In genomic region chr9:94478755-94479730, GRCh38 we compare ENCODE assay signal across 19 cellular contexts.
A peak's percentile ranks its signal among the peaks of the same experiment; 100 is the strongest.
DNase-seq lines count a peak whose midpoint lies in the region; ATAC-seq and TF ChIP-seq lines count a peak whose summit lies in the region.
"Had no signal": no experiment of that assay in that cellular context is flagged by ENCODE, and none has a peak within 500 bp of the region (broad histone marks: within the 10 kb centered on the region; RNA-seq: fewer than 3 reads in every experiment).

No MANE protein-coding gene starts in this region.

- WGBS in neuronal stem cell (ENCODE audit: extremely low coverage in 2 of 2, insufficient read length in 2 of 2, insufficient replicate concordance in 1 of 2), 2 donors: no CpG with 5 or more reads among the region's 29 CpGs
- 91 to 93% methylated on average over 22 to 23 of the region's 29 CpGs for WGBS in upper lobe of left lung, 2 donors

- H3K79me2 ChIP-seq in DND-41 (ENCODE audit: insufficient read depth, low read length) (no peaks in the 10 kb centered on the region), OCI-LY7 (ENCODE audit: insufficient read depth, low read depth, low read length) (peaks cover 77% of the 10 kb centered on the region)

- no peak overlapping the region for H3K14ac ChIP-seq in neuronal stem cell (ENCODE audit: low read length)

- intact Hi-C loops in OCI-LY7 (cut with micrococcal nuclease; ENCODE audit: unreplicated experiment): no loop called here

- H3K79me1 ChIP-seq in neuronal stem cell (ENCODE audit: low read depth, low read length): peaks cover 2% of the 10 kb centered on the region

- POLR2A ChIA-PET in OCI-LY7 (lab: Charles Lee): interaction anchor here (0.6 kb wide), 1 partner anchor 839 kb away, joined by 3 read pairs; no protein-coding TSS in a partner anchor

- DNase-seq in DND-41 (no peak), OCI-LY7 (ENCODE audit: low spot score) (no peak), neuronal stem cell (ENCODE audit: low spot score) (no peak), upper lobe of left lung (peak in 1 of 2 donors; percentile 49), NCI-H69 (lab: John Stamatoyannopoulos, UW) (no peak), DMS79 treated with DMSO at 0.1 percent for 48 hours (lab: John Stamatoyannopoulos, UW) (no peak)
- DNase-seq: Calu3; CD8-positive, alpha-beta memory T cell; DMS153; GF-D8; H9; NCI-H1694 treated with DMSO at 0.1 percent for 48 hours; NCI-H446; NCI-H526; SHP77 treated with DMSO at 0.1 percent for 48 hours had no signal

- no peak overlapping the region for H3K4ac ChIP-seq in neuronal stem cell (ENCODE audit: low read length)

- BruUV-seq in OCI-LY7 (replicated peaks; lab: Mats Ljungman, UMichigan): no TSS peak

- no peak overlapping the region for H2BK15ac ChIP-seq in neuronal stem cell (ENCODE audit: low read length)

- H3K4me2 ChIP-seq in DND-41 (ENCODE audit: insufficient read depth, low read length) (no peak overlapping the region), OCI-LY7 (ENCODE audit: low read length) (peak overlapping the region; percentile 60; the same call in 1 of the 2 replicates), neuronal stem cell (ENCODE audit: insufficient read depth, low read length, poor library complexity, severe bottlenecking) (no peak overlapping the region)

- H2AFZ ChIP-seq in DND-41 (ENCODE audit: low read depth, low read length): no peak overlapping the region
- no peak overlapping the region for H2AFZ ChIP-seq in OCI-LY7 (ENCODE audit: low read length)
- H2AFZ ChIP-seq in neuronal stem cell (ENCODE audit: low read length): no peak overlapping the region

- no peak overlapping the region for H2BK120ac ChIP-seq in neuronal stem cell (ENCODE audit: low read depth, low read length)

- no peak overlapping the region for H3K27ac ChIP-seq in DND-41 (ENCODE audit: low read length)
- peak overlapping the region; percentile 64 for H3K27ac ChIP-seq in OCI-LY7 (ENCODE audit: low read depth, low read length, poor library complexity, severe bottlenecking)
- H3K27ac ChIP-seq in neuronal stem cell (replicated peaks; ENCODE audit: low read length): no peak overlapping the region
- no peak overlapping the region for H3K27ac ChIP-seq in upper lobe of left lung
- H3K27ac ChIP-seq: C4-2B, RWPE1, SK-N-MC had no signal

- H3K27me3 ChIP-seq in DND-41 (ENCODE audit: insufficient read depth, low read length, poor library complexity): no peaks in the 10 kb centered on the region
- H3K27me3 ChIP-seq in neuronal stem cell (ENCODE audit: control insufficient read depth in 3 of 3, insufficient read depth in 3 of 3, low read depth in 1 of 3, low read length in 3 of 3): no peaks in the 10 kb centered on the region
- H3K27me3 ChIP-seq in upper lobe of left lung: no peaks in the 10 kb centered on the region

- H4K8ac ChIP-seq in neuronal stem cell (ENCODE audit: low read depth, low read length): peak overlapping the region; percentile 23

- no peak overlapping the region for H2AK5ac ChIP-seq in neuronal stem cell (ENCODE audit: low read depth, low read length)

- no peaks in the 10 kb centered on the region for H3K4me1 ChIP-seq in DND-41 (ENCODE audit: insufficient read depth, low read length)
- H3K4me1 ChIP-seq in OCI-LY7 (ENCODE audit: insufficient read depth, low read length, poor library complexity, severe bottlenecking): peaks cover 63% of the 10 kb centered on the region
- no peaks in the 10 kb centered on the region for H3K4me1 ChIP-seq in neuronal stem cell (ENCODE audit: control insufficient read depth in 2 of 2, insufficient read depth in 1 of 2, low read depth in 1 of 2, low read length in 2 of 2)
- H3K4me1 ChIP-seq in upper lobe of left lung: no peaks in the 10 kb centered on the region

- TF ChIP-seq CTCF in DND-41 (IDR thresholded peaks at IDR 0.05; ENCODE audit: borderline replicate concordance, extremely low read depth, low read length, poor library complexity, severe bottlenecking) (no peak), OCI-LY7 (conservative IDR thresholded peaks at IDR 0.05; ENCODE audit: low read length) (no peak), upper lobe of left lung (IDR thresholded peaks at IDR 0.05) (no peak)

- no peaks in the 10 kb centered on the region for H4K20me1 ChIP-seq in DND-41 (ENCODE audit: insufficient read depth, low read length)
- no peaks in the 10 kb centered on the region for H4K20me1 ChIP-seq in OCI-LY7 (ENCODE audit: insufficient read depth, low read length)

- peak overlapping the region; percentile 80 for H3K23ac ChIP-seq in neuronal stem cell (ENCODE audit: low read depth, low read length, poor library complexity)

- no peak overlapping the region for H2BK5ac ChIP-seq in neuronal stem cell (ENCODE audit: low read length)

- no peak for TF ChIP-seq EP300 in upper lobe of left lung (IDR thresholded peaks at IDR 0.05)

- peak overlapping the region; percentile 49 for H2BK12ac ChIP-seq in neuronal stem cell (ENCODE audit: low read length)

- CTCF ChIA-PET in OCI-LY7 (lab: Charles Lee; ENCODE audit: unreplicated experiment): no interaction called here

- H3K4me3 ChIP-seq in DND-41 (ENCODE audit: low read depth in 1 of 2, low read length in 2 of 2) (no peak overlapping the region), OCI-LY7 (ENCODE audit: low read depth, low read length, poor library complexity, severe bottlenecking) (no peak overlapping the region), neuronal stem cell (ENCODE audit: low read length in 2 of 2) (peak overlapping the region in 1 of 2 donors; percentile 13), upper lobe of left lung (no peak overlapping the region)
- H3K4me3 ChIP-seq: SK-N-MC had no signal

- no peaks in the 10 kb centered on the region for H3K9me2 ChIP-seq in OCI-LY7 (ENCODE audit: insufficient read depth, low read length)

- H3K9me3 ChIP-seq in DND-41 (ENCODE audit: insufficient read depth, low read length, severe bottlenecking) (no peaks in the 10 kb centered on the region), OCI-LY7 (ENCODE audit: low read length) (peaks cover 6% of the 10 kb centered on the region; the same call in 1 of the 2 replicates), neuronal stem cell (replicated peaks in 1 of 2; ENCODE audit: control insufficient read depth in 2 of 2, insufficient read depth in 1 of 2, low read depth in 1 of 2, low read length in 2 of 2) (peaks cover 2 to 4% of the 10 kb centered on the region in 2 donors), upper lobe of left lung (no peaks in the 10 kb centered on the region)

- 0 out of 3 replicates have a peak, but pooled peaks have one; percentile 24 for ATAC-seq in DND-41 (ENCODE audit: insufficient read depth, low read depth)
- peak; percentile 40 to 70 for ATAC-seq in upper lobe of left lung (ENCODE audit: low FRiP score in 2 of 2)
- no peak for ATAC-seq in GM18498 (IDR thresholded peaks at IDR 0.05; ENCODE audit: unreplicated experiment)

- H3K9ac ChIP-seq in DND-41 (ENCODE audit: low read depth, low read length) (no peak overlapping the region), neuronal stem cell (ENCODE audit: low read depth, low read length, poor library complexity) (peak overlapping the region; percentile 16)

- no peaks in the 10 kb centered on the region for H3K36me3 ChIP-seq in DND-41 (ENCODE audit: insufficient read depth, low read length)
- peaks cover 4% of the 10 kb centered on the region; the same call in 1 of the 2 replicates for H3K36me3 ChIP-seq in OCI-LY7 (ENCODE audit: insufficient read depth, low read length)
- no peaks in the 10 kb centered on the region for H3K36me3 ChIP-seq in neuronal stem cell (replicated peaks in 1 of 2; ENCODE audit: control insufficient read depth in 2 of 2, insufficient read depth in 2 of 2, low read length in 2 of 2)
- no peaks in the 10 kb centered on the region for H3K36me3 ChIP-seq in upper lobe of left lung

- no peak overlapping the region for H4K91ac ChIP-seq in neuronal stem cell (ENCODE audit: low read depth, low read length, poor library complexity)

- H3K18ac ChIP-seq in neuronal stem cell (ENCODE audit: low read length): peak overlapping the region; percentile 24

- no peak for TF ChIP-seq POLR2A in upper lobe of left lung (IDR thresholded peaks at IDR 0.05)
